ENCODE assay signal across 8 cellular contexts in the genomic region with DNA sequence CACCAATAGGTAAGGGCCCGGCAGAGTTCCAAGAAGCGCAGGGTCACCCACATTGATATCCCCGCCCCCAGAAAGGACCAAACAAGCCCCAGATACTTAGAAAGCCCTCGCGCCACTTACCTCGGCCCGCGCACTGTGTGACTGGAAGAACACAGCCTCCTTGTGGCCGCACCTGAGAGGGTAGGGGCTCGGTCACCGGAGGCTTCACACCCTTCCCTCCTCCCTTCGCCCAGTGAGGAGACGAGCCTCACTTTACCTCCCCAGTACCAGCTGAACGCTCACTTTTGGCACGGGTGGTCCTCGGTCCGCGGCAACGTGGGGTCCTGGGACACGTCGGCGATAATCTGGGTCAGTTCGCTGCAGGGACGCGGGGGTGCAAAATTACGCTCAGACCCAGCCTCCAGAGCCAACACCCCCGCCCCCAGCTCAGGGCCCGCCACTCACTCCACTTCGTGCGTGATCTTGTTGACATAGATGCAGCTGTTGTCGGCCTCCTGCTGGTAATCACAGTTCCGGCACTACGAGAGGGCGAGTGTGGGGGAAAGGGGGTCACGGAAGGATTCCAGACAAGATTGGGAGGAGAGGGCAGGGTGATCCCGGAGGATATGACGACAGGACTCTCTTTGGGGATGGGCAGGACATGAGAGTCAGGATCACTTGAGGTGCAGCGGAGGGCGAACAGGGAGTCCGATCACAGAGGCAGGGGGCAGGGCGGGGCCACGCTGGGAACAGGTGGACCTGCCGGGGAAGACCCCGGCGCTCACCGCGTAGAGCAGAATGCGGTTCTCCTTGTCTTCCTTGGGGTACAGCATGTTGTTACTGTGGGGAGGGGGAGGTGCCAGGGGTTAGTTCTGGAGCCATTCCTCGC. TPM values are rescaled to one million over a fixed set of nuclear protein-coding genes. Genes with fewer than 3 reads are reported as not detected.
DNase-seq lines count a peak whose midpoint lies in the region; ATAC-seq, FAIRE-seq and TF ChIP-seq lines count a peak whose summit lies in the region.

No MANE protein-coding gene starts in this region.

- peak overlapping the region; percentile 64 to 96 (median 92) for H3K27ac ChIP-seq in spleen

- FAIRE-seq in GM19239 (lab: Jason Lieb, UNC) = peak; percentile 53

- peaks cover 45 to 47% of the 10 kb centered on the region in 2 donors for H3K4me1 Mint-ChIP-seq in immature natural killer cell

- peaks cover 4 to 8% (median 8%) of the 10 kb centered on the region in 3 donors for H3K36me3 Mint-ChIP-seq in immature natural killer cell

- intact Hi-C loops in spleen (cut with DNase I; ENCODE audit: low total_unique reads) = loop anchor here (10.0 kb wide), 1 partner anchor 59 kb away; a partner anchor contains a TSS

- H3K27me3 ChIP-seq in spleen (replicated peaks in 1 of 7) = no peaks in the 10 kb centered on the region

- peaks cover 0 to 4% (median 0%) of the 10 kb centered on the region in 6 donors for H3K9me3 Mint-ChIP-seq in immature natural killer cell

- peak overlapping the region; percentile 92 to 99 (median 98) for H3K27ac Mint-ChIP-seq in immature natural killer cell

- H3K4me1 ChIP-seq in spleen = peaks cover 15 to 57% (median 35%) of the 10 kb centered on the region in 6 donors

- DNase-seq in AG10803 (ENCODE audit: low read depth) = peak; percentile 38
- DNase-seq in GM19239 (ENCODE audit: insufficient read length, low spot score) = no peak
- DNase-seq in NCI-H510A treated with DMSO at 0.1 percent for 48 hours (lab: John Stamatoyannopoulos, UW) = peak; percentile 25
- peak; percentile 37 for DNase-seq in astrocyte of the hippocampus (ENCODE audit: low read depth, low spot score)
- DNase-seq in immature natural killer cell = peak; percentile 39 to 54 (median 54)
- DNase-seq in spleen = peak; percentile 84

- no peak for TF ChIP-seq POLR2A in spleen (IDR thresholded peaks at IDR 0.05)

- H3K9me3 ChIP-seq in spleen = no peaks in the 10 kb centered on the region

- H3K4me3 ChIP-seq in AG10803 (ENCODE audit: low read length) (peak overlapping the region; percentile 97), spleen (peak overlapping the region; percentile 48 to 96 (median 80))

- TF ChIP-seq CTCF in AG10803 (conservative IDR thresholded peaks at IDR 0.05; ENCODE audit: low read length) = peak; percentile 30
- no peak for TF ChIP-seq CTCF in spleen (IDR thresholded peaks at IDR 0.05 in 8 of 11, conservative IDR thresholded peaks at IDR 0.05 in 3 of 11)

- WGBS in spleen, 5 donors = 12 to 16% (median 14%) methylated on average over 48 to 49 of the region's 49 CpGs

- H3K36me3 ChIP-seq in spleen = peaks cover 0 to 64% (median 35%) of the 10 kb centered on the region in 6 donors

- peaks cover 11 to 20% (median 15%) of the 10 kb centered on the region in 3 donors for H3K27me3 Mint-ChIP-seq in immature natural killer cell (ENCODE audit: low read depth in 3 of 3)

- peak overlapping the region; percentile 83 to 95 (median 90) for H3K4me3 Mint-ChIP-seq in immature natural killer cell

- ATAC-seq in GM21367 (IDR thresholded peaks at IDR 0.05; ENCODE audit: unreplicated experiment) (no peak), GM18502 (IDR thresholded peaks at IDR 0.05; ENCODE audit: poor library complexity, unreplicated experiment) (no peak)

RNA-seq across cellular contexts. Expression of a gene that starts 0.5 kb away (rescaled TPM):
- polyA plus RNA-seq in immature natural killer cell = 100 to 1,000 TPM; 102 to 136 (median 127) TPM
- 10 to 100 TPM; 23.1 to 42.3 (median 36.6) TPM for total RNA-seq in spleen
- 10 to 100 TPM; 46.2 to 60.3 (median 52.4) TPM for polyA plus RNA-seq in spleen

RNA-seq across cellular contexts. Expression of a gene that starts 1.1 kb away (rescaled TPM):
- polyA plus RNA-seq in immature natural killer cell (100 to 1,000 TPM; 341 to 445 (median 385) TPM), spleen (100 to 1,000 TPM; 152 to 170 (median 155) TPM)
- 100 to 1,000 TPM in 3 of 7 donors, 10 to 100 TPM in 4; 87.8 to 120 (median 95.5) TPM for total RNA-seq in spleen

RNA-seq across cellular contexts. Expression of a gene that starts 3.2 kb away (rescaled TPM):
- polyA plus RNA-seq in immature natural killer cell (not detected), spleen (under 1 TPM; 0.11 to 0.22 (median 0.19) TPM)
- not detected for total RNA-seq in spleen

RNA-seq across cellular contexts. Expression of a gene that starts 25.7 kb away (rescaled TPM):
- polyA plus RNA-seq in immature natural killer cell = 100 to 1,000 TPM; 176 to 253 (median 225) TPM
- 100 to 1,000 TPM; 130 to 602 (median 373) TPM for total RNA-seq in spleen
- polyA plus RNA-seq in spleen = 100 to 1,000 TPM; 247 to 431 (median 321) TPM

RNA-seq across cellular contexts. Expression of a gene that starts 38.1 kb away (rescaled TPM):
- polyA plus RNA-seq in immature natural killer cell (not detected), spleen (10 to 100 TPM; 20.0 to 37.6 (median 26.3) TPM)
- total RNA-seq in spleen = 10 to 100 TPM in 5 of 7 donors, 1 to 10 TPM in 2; 6.3 to 40.9 (median 20.4) TPM
